18 cellular contexts compared by ENCODE assay signal in genomic region chr10:54368984-54369383, GRCh38.
"Had no signal": no experiment of that assay in that cellular context is flagged by ENCODE, and none has a peak within 500 bp of the region (broad histone marks: within the 10 kb centered on the region; RNA-seq: fewer than 3 reads in every experiment).

No MANE protein-coding gene starts in this region.

- H3K4me3 ChIP-seq: adrenal gland, lower lobe of right lung, neural progenitor cell, ovary, sigmoid colon, spleen, upper lobe of left lung had no signal

- H3K27ac ChIP-seq: adrenal gland, lower lobe of right lung, neural progenitor cell, ovary, sigmoid colon, spleen, upper lobe of left lung had no signal

- H3K9me3 Mint-ChIP-seq: activated B cell treated with CpG ODN at 0.5 μM for 24 hours, mesothelial cell of epicardium, neural progenitor cell had no signal

- H3K36me3 ChIP-seq: adrenal gland, lower lobe of right lung, neural progenitor cell, ovary, sigmoid colon, spleen, upper lobe of left lung had no signal

- H3K36me3 Mint-ChIP-seq: activated naive CD4-positive, alpha-beta T cell treated with anti-CD3 and anti-CD28 coated beads, Interleukin-2, amount 50 U/mL, for 24 hours; neural progenitor cell had no signal

- ATAC-seq: activated CD8-positive, alpha-beta T cell treated with anti-CD3 and anti-CD28 coated beads for 36 hours; left colon; lower lobe of right lung; stimulated activated naive CD8-positive, alpha-beta T cell treated with anti-CD3 and anti-CD28 coated beads, Interleukin-15, amount 100 ng/mL, for 72 hours had no signal

- H3K27me3 ChIP-seq: adrenal gland, neural progenitor cell, ovary, sigmoid colon, spleen, upper lobe of left lung had no signal

- H3K4me3 Mint-ChIP-seq: activated B cell treated with CpG ODN at 0.5 μM for 24 hours; activated CD8-positive, alpha-beta T cell treated with anti-CD3 and anti-CD28 coated beads for 36 hours; activated naive CD4-positive, alpha-beta T cell treated with anti-CD3 and anti-CD28 coated beads, Interleukin-2, amount 50 U/mL, for 24 hours; mesothelial cell of epicardium; neural progenitor cell; stimulated activated naive CD8-positive, alpha-beta T cell treated with anti-CD3 and anti-CD28 coated beads, Interleukin-15, amount 100 ng/mL, for 72 hours had no signal

- H3K9ac ChIP-seq: neural progenitor cell had no signal

- H3K4me2 ChIP-seq: neural progenitor cell had no signal

- H3K27ac Mint-ChIP-seq: activated B cell treated with CpG ODN at 0.5 μM for 24 hours; activated CD8-positive, alpha-beta T cell treated with anti-CD3 and anti-CD28 coated beads for 36 hours; activated naive CD4-positive, alpha-beta T cell treated with anti-CD3 and anti-CD28 coated beads, Interleukin-2, amount 50 U/mL, for 24 hours; mesothelial cell of epicardium; neural progenitor cell; stimulated activated naive CD8-positive, alpha-beta T cell treated with anti-CD3 and anti-CD28 coated beads, Interleukin-15, amount 100 ng/mL, for 72 hours had no signal

- H2AFZ ChIP-seq: neural progenitor cell had no signal

- H3K27me3 Mint-ChIP-seq: activated B cell treated with CpG ODN at 0.5 μM for 24 hours; activated CD8-positive, alpha-beta T cell treated with anti-CD3 and anti-CD28 coated beads for 36 hours; activated naive CD4-positive, alpha-beta T cell treated with anti-CD3 and anti-CD28 coated beads, Interleukin-2, amount 50 U/mL, for 24 hours; stimulated activated naive CD8-positive, alpha-beta T cell treated with anti-CD3 and anti-CD28 coated beads, Interleukin-15, amount 100 ng/mL, for 72 hours had no signal

- H3K9me3 ChIP-seq: lower lobe of right lung, ovary, sigmoid colon, spleen, upper lobe of left lung had no signal

- H3K4me1 Mint-ChIP-seq: activated B cell treated with CpG ODN at 0.5 μM for 24 hours; activated naive CD4-positive, alpha-beta T cell treated with anti-CD3 and anti-CD28 coated beads, Interleukin-2, amount 50 U/mL, for 24 hours; neural progenitor cell; stimulated activated naive CD8-positive, alpha-beta T cell treated with anti-CD3 and anti-CD28 coated beads, Interleukin-15, amount 100 ng/mL, for 72 hours had no signal

- DNase-seq: activated B cell treated with CpG ODN at 0.5 μM for 24 hours; activated CD4-positive, alpha-beta T cell treated with anti-CD3 and anti-CD28 coated beads for 48 hours; activated CD8-positive, alpha-beta memory T cell treated with anti-CD3 and anti-CD28 coated beads, Interleukin-2, amount 50 U/mL, for 4 hours; activated CD8-positive, alpha-beta T cell treated with anti-CD3 and anti-CD28 coated beads for 36 hours; activated effector memory CD4-positive, alpha-beta T cell treated with anti-CD3 and anti-CD28 coated beads, Interleukin-2, amount 50 U/mL, for 16 hours; activated T-cell treated with anti-CD3 and anti-CD28 coated beads, Interleukin-2, amount 50 U/mL, for 48 hours; adrenal gland; head of caudate nucleus; left colon; lower lobe of right lung; ovary; sigmoid colon; spleen; stimulated activated naive CD8-positive, alpha-beta T cell treated with anti-CD3 and anti-CD28 coated beads, Interleukin-15, amount 100 ng/mL, for 72 hours; upper lobe of left lung had no signal

- H3K4me1 ChIP-seq: adrenal gland, lower lobe of right lung, neural progenitor cell, sigmoid colon, spleen, upper lobe of left lung had no signal
